1 cellular context compared by ENCODE assay signal in genomic region chr11:44596541-44597276, GRCh38.
TF ChIP-seq lines count a peak whose summit lies in the region.

No MANE protein-coding gene starts in this region.

TF ChIP-seq in GM12878, 131 proteins besides CTCF, POLR2A, EP300 and RAD21 (continued from another document):
- TF ChIP-seq BCL3 (IDR thresholded peaks at IDR 0.05; ENCODE audit: borderline replicate concordance, insufficient read depth, low read depth, low read length, poor library complexity, severe bottlenecking), result peak; percentile 67
- peak; percentile 18; the same call in 1 of the 2 replicates for TF ChIP-seq YY1 (IDR thresholded peaks at IDR 0.05; ENCODE audit: low read depth, low read length)
- TF ChIP-seq, protein P1, sequence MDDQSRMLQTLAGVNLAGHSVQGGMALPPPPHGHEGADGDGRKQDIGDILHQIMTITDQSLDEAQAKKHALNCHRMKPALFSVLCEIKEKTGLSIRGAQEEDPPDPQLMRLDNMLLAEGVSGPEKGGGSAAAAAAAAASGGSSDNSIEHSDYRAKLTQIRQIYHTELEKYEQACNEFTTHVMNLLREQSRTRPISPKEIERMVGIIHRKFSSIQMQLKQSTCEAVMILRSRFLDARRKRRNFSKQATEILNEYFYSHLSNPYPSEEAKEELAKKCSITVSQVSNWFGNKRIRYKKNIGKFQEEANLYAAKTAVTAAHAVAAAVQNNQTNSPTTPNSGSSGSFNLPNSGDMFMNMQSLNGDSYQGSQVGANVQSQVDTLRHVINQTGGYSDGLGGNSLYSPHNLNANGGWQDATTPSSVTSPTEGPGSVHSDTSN (IDR thresholded peaks at IDR 0.05; ENCODE audit: insufficient replicate concordance, low read depth, low read length), result peak; percentile 25
- TF ChIP-seq, protein P2, sequence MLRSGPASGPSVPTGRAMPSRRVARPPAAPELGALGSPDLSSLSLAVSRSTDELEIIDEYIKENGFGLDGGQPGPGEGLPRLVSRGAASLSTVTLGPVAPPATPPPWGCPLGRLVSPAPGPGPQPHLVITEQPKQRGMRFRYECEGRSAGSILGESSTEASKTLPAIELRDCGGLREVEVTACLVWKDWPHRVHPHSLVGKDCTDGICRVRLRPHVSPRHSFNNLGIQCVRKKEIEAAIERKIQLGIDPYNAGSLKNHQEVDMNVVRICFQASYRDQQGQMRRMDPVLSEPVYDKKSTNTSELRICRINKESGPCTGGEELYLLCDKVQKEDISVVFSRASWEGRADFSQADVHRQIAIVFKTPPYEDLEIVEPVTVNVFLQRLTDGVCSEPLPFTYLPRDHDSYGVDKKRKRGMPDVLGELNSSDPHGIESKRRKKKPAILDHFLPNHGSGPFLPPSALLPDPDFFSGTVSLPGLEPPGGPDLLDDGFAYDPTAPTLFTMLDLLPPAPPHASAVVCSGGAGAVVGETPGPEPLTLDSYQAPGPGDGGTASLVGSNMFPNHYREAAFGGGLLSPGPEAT (IDR thresholded peaks at IDR 0.05; ENCODE audit: low read depth), result peak; percentile 67; the same call in 1 of the 2 replicates
- no peak for TF ChIP-seq ASH2L (IDR thresholded peaks at IDR 0.05; ENCODE audit: borderline replicate concordance, low read depth)
- no peak for TF ChIP-seq PAX8 (IDR thresholded peaks at IDR 0.05)
- TF ChIP-seq EED (IDR thresholded peaks at IDR 0.05; ENCODE audit: low read depth), result peak; percentile 43; the same call in 1 of the 2 replicates
- peak; percentile 13; the same call in 1 of the 2 replicates for TF ChIP-seq NFIC (IDR thresholded peaks at IDR 0.05; ENCODE audit: low read depth, low read length)
- peak; percentile 44; the same call in 1 of the 2 replicates for TF ChIP-seq TCF12 (IDR thresholded peaks at IDR 0.05; ENCODE audit: low read depth, low read length)
- peak; percentile 88 for TF ChIP-seq RELA (IDR thresholded peaks at IDR 0.05; ENCODE audit: borderline replicate concordance, partially characterized antibody)
- no peak for TF ChIP-seq NBN (IDR thresholded peaks at IDR 0.05)
- TF ChIP-seq CREM (IDR thresholded peaks at IDR 0.05; ENCODE audit: low read depth), result peak; percentile 39; the same call in 1 of the 2 replicates
- peak; percentile 52 for TF ChIP-seq CUX1 (IDR thresholded peaks at IDR 0.05; ENCODE audit: insufficient replicate concordance, low read depth, low read length)
- no peak for TF ChIP-seq POLR2AphosphoS5 (IDR thresholded peaks at IDR 0.05; ENCODE audit: low read length)
- TF ChIP-seq, protein P3, sequence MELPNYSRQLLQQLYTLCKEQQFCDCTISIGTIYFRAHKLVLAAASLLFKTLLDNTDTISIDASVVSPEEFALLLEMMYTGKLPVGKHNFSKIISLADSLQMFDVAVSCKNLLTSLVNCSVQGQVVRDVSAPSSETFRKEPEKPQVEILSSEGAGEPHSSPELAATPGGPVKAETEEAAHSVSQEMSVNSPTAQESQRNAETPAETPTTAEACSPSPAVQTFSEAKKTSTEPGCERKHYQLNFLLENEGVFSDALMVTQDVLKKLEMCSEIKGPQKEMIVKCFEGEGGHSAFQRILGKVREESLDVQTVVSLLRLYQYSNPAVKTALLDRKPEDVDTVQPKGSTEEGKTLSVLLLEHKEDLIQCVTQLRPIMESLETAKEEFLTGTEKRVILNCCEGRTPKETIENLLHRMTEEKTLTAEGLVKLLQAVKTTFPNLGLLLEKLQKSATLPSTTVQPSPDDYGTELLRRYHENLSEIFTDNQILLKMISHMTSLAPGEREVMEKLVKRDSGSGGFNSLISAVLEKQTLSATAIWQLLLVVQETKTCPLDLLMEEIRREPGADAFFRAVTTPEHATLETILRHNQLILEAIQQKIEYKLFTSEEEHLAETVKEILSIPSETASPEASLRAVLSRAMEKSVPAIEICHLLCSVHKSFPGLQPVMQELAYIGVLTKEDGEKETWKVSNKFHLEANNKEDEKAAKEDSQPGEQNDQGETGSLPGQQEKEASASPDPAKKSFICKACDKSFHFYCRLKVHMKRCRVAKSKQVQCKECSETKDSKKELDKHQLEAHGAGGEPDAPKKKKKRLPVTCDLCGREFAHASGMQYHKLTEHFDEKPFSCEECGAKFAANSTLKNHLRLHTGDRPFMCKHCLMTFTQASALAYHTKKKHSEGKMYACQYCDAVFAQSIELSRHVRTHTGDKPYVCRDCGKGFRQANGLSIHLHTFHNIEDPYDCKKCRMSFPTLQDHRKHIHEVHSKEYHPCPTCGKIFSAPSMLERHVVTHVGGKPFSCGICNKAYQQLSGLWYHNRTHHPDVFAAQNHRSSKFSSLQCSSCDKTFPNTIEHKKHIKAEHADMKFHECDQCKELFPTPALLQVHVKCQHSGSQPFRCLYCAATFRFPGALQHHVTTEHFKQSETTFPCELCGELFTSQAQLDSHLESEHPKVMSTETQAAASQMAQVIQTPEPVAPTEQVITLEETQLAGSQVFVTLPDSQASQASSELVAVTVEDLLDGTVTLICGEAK (IDR thresholded peaks at IDR 0.05; ENCODE audit: borderline replicate concordance), result peak; percentile 26; the same call in 1 of the 2 replicates
- peak; percentile 13; the same call in 1 of the 2 replicates for TF ChIP-seq PAX5 (IDR thresholded peaks at IDR 0.05; ENCODE audit: borderline replicate concordance, low read depth, low read length)
- peak; percentile 11; the same call in 1 of the 2 replicates for TF ChIP-seq SMC3 (IDR thresholded peaks at IDR 0.05; ENCODE audit: borderline replicate concordance, low read length)
- no peak for TF ChIP-seq RCOR1 (conservative IDR thresholded peaks at IDR 0.05; ENCODE audit: low read depth, low read length)
- TF ChIP-seq IKZF2 (IDR thresholded peaks at IDR 0.05), result peak in 1 of 2 experiments; percentile 59; a peak in 3 of 4 replicates
- TF ChIP-seq RUNX3 (IDR thresholded peaks at IDR 0.05; ENCODE audit: low read length), result peak; percentile 97
- no peak for TF ChIP-seq LARP7 (IDR thresholded peaks at IDR 0.05)
- peak; percentile 82 for TF ChIP-seq CBFB (IDR thresholded peaks at IDR 0.05; ENCODE audit: low read depth)
- TF ChIP-seq WRNIP1 (IDR thresholded peaks at IDR 0.05; ENCODE audit: borderline replicate concordance, low read depth, low read length), result no peak
- 0 out of 2 replicates have a peak, but pooled peaks have one; percentile 37 for TF ChIP-seq HDGF (IDR thresholded peaks at IDR 0.05)
- TF ChIP-seq IRF4 (IDR thresholded peaks at IDR 0.05; ENCODE audit: low read depth, low read length), result 0 out of 2 replicates have a peak, but pooled peaks have one; percentile 40
- peak; percentile 47 for TF ChIP-seq KLF5 (IDR thresholded peaks at IDR 0.05; ENCODE audit: partially characterized antibody)
- peak; percentile 17; the same call in 1 of the 2 replicates for TF ChIP-seq MTA2 (IDR thresholded peaks at IDR 0.05; ENCODE audit: low read depth)
- no peak for TF ChIP-seq MTA3 (IDR thresholded peaks at IDR 0.05; ENCODE audit: borderline replicate concordance, low read length)
- peak; percentile 57; the same call in 1 of the 2 replicates for TF ChIP-seq DPF2 (IDR thresholded peaks at IDR 0.05)
- TF ChIP-seq, protein P4, sequence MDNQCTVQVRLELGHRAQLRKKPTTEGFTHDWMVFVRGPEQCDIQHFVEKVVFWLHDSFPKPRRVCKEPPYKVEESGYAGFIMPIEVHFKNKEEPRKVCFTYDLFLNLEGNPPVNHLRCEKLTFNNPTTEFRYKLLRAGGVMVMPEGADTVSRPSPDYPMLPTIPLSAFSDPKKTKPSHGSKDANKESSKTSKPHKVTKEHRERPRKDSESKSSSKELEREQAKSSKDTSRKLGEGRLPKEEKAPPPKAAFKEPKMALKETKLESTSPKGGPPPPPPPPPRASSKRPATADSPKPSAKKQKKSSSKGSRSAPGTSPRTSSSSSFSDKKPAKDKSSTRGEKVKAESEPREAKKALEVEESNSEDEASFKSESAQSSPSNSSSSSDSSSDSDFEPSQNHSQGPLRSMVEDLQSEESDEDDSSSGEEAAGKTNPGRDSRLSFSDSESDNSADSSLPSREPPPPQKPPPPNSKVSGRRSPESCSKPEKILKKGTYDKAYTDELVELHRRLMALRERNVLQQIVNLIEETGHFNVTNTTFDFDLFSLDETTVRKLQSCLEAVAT (IDR thresholded peaks at IDR 0.05), result peak; percentile 85
- TF ChIP-seq POLR2AphosphoS2 (IDR thresholded peaks at IDR 0.05; ENCODE audit: low read depth, low read length), result 0 out of 2 replicates have a peak, but pooled peaks have one; percentile 20
- peak; percentile 42; the same call in 1 of the 2 replicates for TF ChIP-seq PKNOX1 (IDR thresholded peaks at IDR 0.05)
- peak; percentile 68; the same call in 1 of the 2 replicates for TF ChIP-seq GABPA (IDR thresholded peaks at IDR 0.05; ENCODE audit: low read depth)
- TF ChIP-seq MEF2B (IDR thresholded peaks at IDR 0.05; ENCODE audit: partially characterized antibody, poor library complexity, severe bottlenecking), result peak; percentile 94
- 0 out of 2 replicates have a peak, but pooled peaks have one; percentile 14 for TF ChIP-seq TAF1 (IDR thresholded peaks at IDR 0.05; ENCODE audit: borderline replicate concordance, low read depth, low read length)
- TF ChIP-seq E2F8 (IDR thresholded peaks at IDR 0.05; ENCODE audit: low read depth, partially characterized antibody), result no peak
- TF ChIP-seq CHD4 (IDR thresholded peaks at IDR 0.05), result no peak
- peak; percentile 64 to 74; a peak in 3 of 4 replicates for TF ChIP-seq BHLHE40 (IDR thresholded peaks at IDR 0.05; ENCODE audit: borderline replicate concordance in 1 of 2, low read depth in 2 of 2, low read length in 1 of 2)
- peak; percentile 74 for TF ChIP-seq IKZF1 (conservative IDR thresholded peaks at IDR 0.05)
- peak; percentile 45 for TF ChIP-seq NRF1 (conservative IDR thresholded peaks at IDR 0.05; ENCODE audit: low read depth, low read length)
- TF ChIP-seq ZBED1 (IDR thresholded peaks at IDR 0.05; ENCODE audit: borderline replicate concordance), result no peak
- TF ChIP-seq POU2F2 (IDR thresholded peaks at IDR 0.05; ENCODE audit: borderline replicate concordance, low read depth, low read length), result peak; percentile 88
- 0 out of 2 replicates have a peak, but pooled peaks have one; percentile 8 for TF ChIP-seq ATF7 (IDR thresholded peaks at IDR 0.05; ENCODE audit: low read depth)
- no peak for TF ChIP-seq SIX5 (IDR thresholded peaks at IDR 0.05; ENCODE audit: low read depth, low read length, severe bottlenecking)
